ENCODE assay signal across 24 cellular contexts in genomic region chr5:33275921-33276705, GRCh38.
DNase-seq lines count a peak whose midpoint lies in the region; ATAC-seq and TF ChIP-seq lines count a peak whose summit lies in the region.
"Had no signal": no experiment of that assay in that cellular context is flagged by ENCODE, and none has a peak within 500 bp of the region (broad histone marks: within the 10 kb centered on the region; RNA-seq: fewer than 3 reads in every experiment).

No MANE protein-coding gene starts in this region.

- H3K9me3 ChIP-seq in IMR-90 (ENCODE audit: control insufficient read depth, insufficient read depth, low read length) (no peaks in the 10 kb centered on the region), suprapubic skin (no peaks in the 10 kb centered on the region), stomach (no peaks in the 10 kb centered on the region)
- H3K9me3 ChIP-seq: pancreas, thyroid gland had no signal

- in situ Hi-C loops in IMR-90 (cut with MboI; ENCODE audit: low sequenced_read_pairs) (no loop called here), astrocyte of the spinal cord (cut with HindIII; ENCODE audit: low sequenced_read_pairs) (no loop called here)

- CTCF ChIA-PET in IMR-90 (lab: Yijun Ruan, JAX): no interaction called here

- no peaks in the 10 kb centered on the region for H4K20me1 ChIP-seq in IMR-90 (ENCODE audit: insufficient read depth, low read length)

- H2BK5ac ChIP-seq in IMR-90 (ENCODE audit: low read depth, low read length, poor library complexity, severe bottlenecking): no peak overlapping the region

- H2AK5ac ChIP-seq in IMR-90 (ENCODE audit: low read depth, low read length): no peak overlapping the region

- H3K36me3 ChIP-seq in IMR-90 (ENCODE audit: control insufficient read depth, insufficient read depth, low read length) (no peaks in the 10 kb centered on the region), H7 (replicated peaks; ENCODE audit: control insufficient read depth, insufficient read depth, low read length) (no peaks in the 10 kb centered on the region), suprapubic skin (no peaks in the 10 kb centered on the region), stomach (no peaks in the 10 kb centered on the region)
- H3K36me3 ChIP-seq: pancreas, thyroid gland had no signal

- dilution Hi-C loops in IMR-90 (cut with HindIII; ENCODE audit: low sequenced_read_pairs, unreplicated experiment): no loop called here

- H2BK20ac ChIP-seq in IMR-90 (ENCODE audit: low read depth, low read length): peak overlapping the region; percentile 59

- no peak overlapping the region for H3K27ac ChIP-seq in IMR-90 (ENCODE audit: insufficient read depth, low read length)
- no peak overlapping the region for H3K27ac ChIP-seq in suprapubic skin
- H3K27ac ChIP-seq in stomach: no peak overlapping the region
- H3K27ac ChIP-seq: pancreas, thyroid gland had no signal

- no peak overlapping the region; the same call in 1 of the 2 replicates for H3K4me2 ChIP-seq in IMR-90 (ENCODE audit: low read depth, low read length)

- peak; percentile 49 for DNase-seq in AG20443 (ENCODE audit: low spot score)
- peak; percentile 3 for DNase-seq in IMR-90
- DNase-seq in astrocyte of the spinal cord (ENCODE audit: low read depth, low spot score): peak; percentile 75
- peak; percentile 28 for DNase-seq in myocyte (ENCODE audit: low read depth)
- no peak for DNase-seq in H7
- DNase-seq in suprapubic skin (ENCODE audit: low spot score in 2 of 2): no peak
- DNase-seq in stomach: no peak
- DNase-seq: activated CD4-positive, alpha-beta T cell treated with anti-CD3 and anti-CD28 coated beads for 36 hours; activated CD8-positive, alpha-beta memory T cell treated with anti-CD3 and anti-CD28 coated beads, Interleukin-2, amount 10 ng/mL, durations not matched to agents 7 days and 5 days; central memory CD4-positive, alpha-beta T cell; effector memory CD4-positive, alpha-beta T cell; immature natural killer cell; left ventricle myocardium superior; NCI-H2029 treated with DMSO at 0.1 percent for 48 hours; NCI-H446 treated with DMSO at 0.1 percent for 48 hours; NK-92 treated with Interleukin-12 subunit alpha and Interleukin-12 subunit beta, amount 100 ng/mL, for 24 hours; pancreas; RPMI8226; stimulated activated naive B cell treated with anti-CD40 and anti-IgM and Interleukin-4, amounts not matched to agents 10 μg/mL and 1 μg/mL and 100 μg/mL, for 72 hours; SW 1271; thyroid gland had no signal

- TF ChIP-seq EP300 in suprapubic skin (IDR thresholded peaks at IDR 0.05): no peak
- no peak for TF ChIP-seq EP300 in stomach (IDR thresholded peaks at IDR 0.05)

- whole genome bisulfite sequencing in IMR-90 (ENCODE audit: extremely low coverage in 2 of 2, insufficient read length in 1 of 2), 2 experiments: no CpG with 5 or more reads among the region's 5 CpGs
- whole genome bisulfite sequencing in suprapubic skin: 51% methylated on average over 5 of the region's 5 CpGs
- WGBS in stomach, 5 donors: 69 to 75% (median 71%) methylated on average over 5 of the region's 5 CpGs

- no peak overlapping the region for H3K4me3 ChIP-seq in IMR-90 (ENCODE audit: insufficient read depth, low read depth, low read length)
- H3K4me3 ChIP-seq in astrocyte of the spinal cord (ENCODE audit: low read depth, low read length): no peak overlapping the region
- no peak overlapping the region for H3K4me3 ChIP-seq in H7 (ENCODE audit: insufficient read depth, low read depth, low read length)
- H3K4me3 ChIP-seq in suprapubic skin: no peak overlapping the region
- no peak overlapping the region for H3K4me3 ChIP-seq in stomach
- H3K4me3 ChIP-seq: K562, pancreas, thyroid gland had no signal

- H4K5ac ChIP-seq in IMR-90 (ENCODE audit: low read depth, low read length): peak overlapping the region; percentile 38; the same call in 1 of the 2 replicates

- no peaks in the 10 kb centered on the region for H3K79me1 ChIP-seq in IMR-90 (ENCODE audit: low read depth in 1 of 2, low read length in 2 of 2)

- peak overlapping the region; percentile 45 for H2BK120ac ChIP-seq in IMR-90 (ENCODE audit: low read depth, low read length)

- peaks cover 4% of the 10 kb centered on the region for H3K9me1 ChIP-seq in IMR-90 (ENCODE audit: insufficient read depth, low read length)

- ATAC-seq in IMR-90 (ENCODE audit: low read depth): no peak
- no peak for ATAC-seq in HG03280 (IDR thresholded peaks at IDR 0.05; ENCODE audit: unreplicated experiment)
- ATAC-seq: activated CD4-positive, alpha-beta T cell treated with anti-CD3 and anti-CD28 coated beads for 36 hours; activated CD8-positive, alpha-beta memory T cell treated with anti-CD3 and anti-CD28 coated beads, Interleukin-2, amount 10 ng/mL, durations not matched to agents 7 days and 5 days; K562; left ventricle myocardium superior; pancreas; sciatic nerve; stimulated activated naive B cell treated with anti-CD40 and anti-IgM and Interleukin-4, amounts not matched to agents 10 μg/mL and 1 μg/mL and 100 μg/mL, for 72 hours had no signal

- H4K91ac ChIP-seq in IMR-90 (ENCODE audit: insufficient read depth, low read depth, low read length): no peak overlapping the region

- peak overlapping the region; percentile 2; the same call in 1 of the 2 replicates for H3K14ac ChIP-seq in IMR-90 (replicated peaks; ENCODE audit: low read depth, low read length)

- no peak overlapping the region for H2AK9ac ChIP-seq in IMR-90 (replicated peaks; ENCODE audit: low read depth, low read length, poor library complexity)

- peak overlapping the region; percentile 25; the same call in 1 of the 2 replicates for H3K4ac ChIP-seq in IMR-90 (ENCODE audit: low read depth, low read length)

- TF ChIP-seq CTCF in IMR-90 (conservative IDR thresholded peaks at IDR 0.05; ENCODE audit: low read depth, low read length): no peak
- no peak for TF ChIP-seq CTCF in astrocyte of the spinal cord (IDR thresholded peaks at IDR 0.05; ENCODE audit: low read depth, low read length)
- no peak for TF ChIP-seq CTCF in suprapubic skin (IDR thresholded peaks at IDR 0.05)
- no peak for TF ChIP-seq CTCF in stomach (IDR thresholded peaks at IDR 0.05)

- no peak overlapping the region for H3K56ac ChIP-seq in IMR-90 (ENCODE audit: extremely low read depth, insufficient read depth, low read length)

- H3K9ac ChIP-seq in IMR-90 (ENCODE audit: low read depth, low read length): no peak overlapping the region

- H2AFZ ChIP-seq in IMR-90 (replicated peaks; ENCODE audit: low read length, poor library complexity): no peak overlapping the region

- TF ChIP-seq POLR2A in IMR-90 (IDR thresholded peaks at IDR 0.05; ENCODE audit: low read depth, low read length) (no peak), suprapubic skin (IDR thresholded peaks at IDR 0.05) (no peak), stomach (IDR thresholded peaks at IDR 0.05) (no peak)

- no TSS peak for BruUV-seq in IMR-90 (replicated peaks; lab: Mats Ljungman, UMichigan)

- H3K18ac ChIP-seq in IMR-90 (ENCODE audit: low read depth, low read length): peak overlapping the region; percentile 31; the same call in 1 of the 2 replicates

- intact Hi-C loops in IMR-90 (cut with micrococcal nuclease): no loop called here
- intact Hi-C loops in stomach (cut with DNase I; ENCODE audit: low total_unique reads): no loop called here

- TF ChIP-seq RAD21 in IMR-90 (IDR thresholded peaks at IDR 0.05; ENCODE audit: low read length): no peak

- POLR2A ChIA-PET in IMR-90 (lab: Charles Lee; ENCODE audit: unreplicated experiment): no interaction called here

- peak overlapping the region; percentile 5 to 17; a peak in 1 of 4 replicates for H4K8ac ChIP-seq in IMR-90 (ENCODE audit: low read depth in 2 of 2, low read length in 2 of 2)

- peak overlapping the region; percentile 70 for H2BK15ac ChIP-seq in IMR-90 (ENCODE audit: low read depth, low read length)

- H3K27me3 ChIP-seq in IMR-90 (ENCODE audit: control insufficient read depth, insufficient read depth, low read length) (no peaks in the 10 kb centered on the region), H7 (ENCODE audit: control insufficient read depth, insufficient read depth, low read length) (no peaks in the 10 kb centered on the region), suprapubic skin (no peaks in the 10 kb centered on the region), stomach (no peaks in the 10 kb centered on the region)
- H3K27me3 ChIP-seq: pancreas, thyroid gland had no signal

- no peak overlapping the region for H3K23ac ChIP-seq in IMR-90 (ENCODE audit: low read depth, low read length)

- H3K4me1 ChIP-seq in IMR-90 (ENCODE audit: control insufficient read depth, insufficient read depth, low read length) (peaks cover 9% of the 10 kb centered on the region; the same call in 1 of the 2 replicates), suprapubic skin (peaks cover 5% of the 10 kb centered on the region), stomach (no peaks in the 10 kb centered on the region)
- H3K4me1 ChIP-seq: pancreas had no signal

TF ChIP-seq in IMR-90, 13 proteins besides CTCF, POLR2A, EP300 and RAD21:
- TF ChIP-seq ELK1 (IDR thresholded peaks at IDR 0.05; ENCODE audit: borderline replicate concordance, low read depth, low read length) (no peak), BHLHE40 (IDR thresholded peaks at IDR 0.05; ENCODE audit: low read depth, low read length) (no peak), FOS (IDR thresholded peaks at IDR 0.05; ENCODE audit: low read depth, low read length) (no peak), NFE2L2 (IDR thresholded peaks at IDR 0.05; ENCODE audit: low read depth, low read length) (no peak), CHD1 (IDR thresholded peaks at IDR 0.05; ENCODE audit: low read depth, low read length) (no peak), MAFK (IDR thresholded peaks at IDR 0.05; ENCODE audit: low read depth, low read length) (no peak), RFX5 (IDR thresholded peaks at IDR 0.05; ENCODE audit: low read depth, low read length) (no peak), SMC3 (IDR thresholded peaks at IDR 0.05; ENCODE audit: low read depth, low read length) (no peak), MXI1 (IDR thresholded peaks at IDR 0.05; ENCODE audit: borderline replicate concordance, low read depth, low read length) (no peak), MAZ (IDR thresholded peaks at IDR 0.05; ENCODE audit: borderline replicate concordance, low read depth, low read length) (no peak)
TF ChIP-seq in IMR-90: peak in this region for 0.

Comparison
In these comparisons a context has a peak if more than half of its experiments do, and no peak if none do; other contexts are left out.
1. DNase-seq: peak in AG20443 (single experiment), IMR-90 (single experiment), astrocyte of the spinal cord (single experiment) and myocyte (single experiment); none in H7 (single experiment), suprapubic skin (0 of 2) and stomach (single experiment).